In genomic region chr18:79458917-79459803, GRCh38 we compare ENCODE assay signal across 9 cellular contexts.
A peak's percentile ranks its signal among the peaks of the same experiment; 100 is the strongest.
DNase-seq lines count a peak whose midpoint lies in the region; ATAC-seq and TF ChIP-seq lines count a peak whose summit lies in the region.
"Had no signal": no experiment of that assay in that cellular context is flagged by ENCODE, and none has a peak within 500 bp of the region (broad histone marks: within the 10 kb centered on the region; RNA-seq: fewer than 3 reads in every experiment).

No MANE protein-coding gene starts in this region.

- peaks cover 14% of the 10 kb centered on the region for H3K4me1 Mint-ChIP-seq in GM23338

- H3K4me3 Mint-ChIP-seq in GM23338: no peak overlapping the region

- H3K36me3 Mint-ChIP-seq in GM23338 (ENCODE audit: low read depth): peaks cover 5% of the 10 kb centered on the region; the same call in 1 of the 3 replicates

- H3K27me3 ChIP-seq in GM23338 (ENCODE audit: insufficient read depth) (no peaks in the 10 kb centered on the region), SJSA1 (replicated peaks) (no peaks in the 10 kb centered on the region), hepatocyte (no peaks in the 10 kb centered on the region), gastrocnemius medialis (no peaks in the 10 kb centered on the region)

- H3K79me2 ChIP-seq in GM23338 (replicated peaks; ENCODE audit: insufficient read depth): no peaks in the 10 kb centered on the region
- H3K79me2 ChIP-seq in hepatocyte: no peaks in the 10 kb centered on the region

- no peak for TF ChIP-seq CTCF in GM23338 (conservative IDR thresholded peaks at IDR 0.05; ENCODE audit: low read depth in 2 of 2)
- TF ChIP-seq CTCF in hepatocyte (IDR thresholded peaks at IDR 0.05; ENCODE audit: poor library complexity): no peak
- no peak for TF ChIP-seq CTCF in gastrocnemius medialis (IDR thresholded peaks at IDR 0.05 in 4 of 5, conservative IDR thresholded peaks at IDR 0.05 in 1 of 5)

- in situ Hi-C loops in gastrocnemius medialis (cut with MboI; ENCODE audit: low sequenced_read_pairs in 4 of 4): no loop called here
- in situ Hi-C loops in KBM-7 (cut with MboI; ENCODE audit: low pct_unique_long_range_greater_than_20kb, low sequenced_read_pairs): no loop called here

- H4K20me1 ChIP-seq in GM23338 (replicated peaks; ENCODE audit: insufficient read depth) (no peaks in the 10 kb centered on the region), hepatocyte (ENCODE audit: insufficient read depth, poor library complexity, severe bottlenecking) (no peaks in the 10 kb centered on the region)

- no peak overlapping the region for H3K4me3 ChIP-seq in GM23338
- peak overlapping the region; percentile 13; the same call in 1 of the 2 replicates for H3K4me3 ChIP-seq in SJSA1
- H3K4me3 ChIP-seq in hepatocyte: no peak overlapping the region
- peak overlapping the region in 2 of 4 donors; percentile 11 for H3K4me3 ChIP-seq in gastrocnemius medialis

- no peak overlapping the region for H3K4me2 ChIP-seq in GM23338
- H3K4me2 ChIP-seq in hepatocyte: peak overlapping the region; percentile 64

- H3K36me3 ChIP-seq in GM23338 (ENCODE audit: insufficient read depth): no peaks in the 10 kb centered on the region; the same call in 1 of the 2 replicates
- H3K36me3 ChIP-seq in SJSA1: peaks cover 2% of the 10 kb centered on the region; the same call in 1 of the 2 replicates
- H3K36me3 ChIP-seq in hepatocyte (replicated peaks; ENCODE audit: insufficient read depth, low read depth): no peaks in the 10 kb centered on the region
- H3K36me3 ChIP-seq in gastrocnemius medialis: peaks cover 0 to 26% of the 10 kb centered on the region in 2 donors

- no peaks in the 10 kb centered on the region for H3K9me3 Mint-ChIP-seq in GM23338

- intact Hi-C loops in gastrocnemius medialis (cut with DNase I; ENCODE audit: low total_unique reads): no loop called here

- H3K27ac ChIP-seq in GM23338 (ENCODE audit: low read depth) (no peak overlapping the region), SJSA1 (peak overlapping the region; percentile 84), hepatocyte (peak overlapping the region; percentile 87), gastrocnemius medialis (peak overlapping the region; percentile 45 to 79 (median 78))

- H3K9me3 ChIP-seq in SJSA1 (replicated peaks) (no peaks in the 10 kb centered on the region), hepatocyte (ENCODE audit: low read depth) (no peaks in the 10 kb centered on the region), gastrocnemius medialis (no peaks in the 10 kb centered on the region)

- DNase-seq in GM23338 (ENCODE audit: low spot score) (no peak), SJSA1 (ENCODE audit: low read depth in 1 of 2, low spot score in 2 of 2) (no peak), hepatocyte (ENCODE audit: low spot score) (no peak), gastrocnemius medialis (no peak), NCI-H2227 treated with DMSO at 0.1 percent for 48 hours (lab: John Stamatoyannopoulos, UW) (no peak), COR-L47 (lab: John Stamatoyannopoulos, UW) (no peak), KBM-7 (no peak), AML-193 (lab: John Stamatoyannopoulos, UW) (no peak)
- DNase-seq: T-helper 1 cell had no signal

- H3K4me1 ChIP-seq in GM23338 (ENCODE audit: insufficient read depth): peaks cover 7% of the 10 kb centered on the region
- H3K4me1 ChIP-seq in SJSA1 (replicated peaks): peaks cover 35% of the 10 kb centered on the region
- H3K4me1 ChIP-seq in hepatocyte (ENCODE audit: insufficient read depth): peaks cover 23% of the 10 kb centered on the region
- peaks cover 11 to 19% of the 10 kb centered on the region in 2 donors for H3K4me1 ChIP-seq in gastrocnemius medialis

- peak in 1 of 2 donors; percentile 32 for TF ChIP-seq POLR2A in gastrocnemius medialis (IDR thresholded peaks at IDR 0.05)

- H3F3A ChIP-seq in GM23338 (replicated peaks; ENCODE audit: low read depth): no peaks in the 10 kb centered on the region

- 0 out of 2 replicates have a peak overlapping the region, but pooled peaks have one; percentile 24 for H3K27ac Mint-ChIP-seq in GM23338

- peaks cover 9% of the 10 kb centered on the region for H3K27me3 Mint-ChIP-seq in GM23338 (ENCODE audit: insufficient read depth, low read depth, poor library complexity)

- ATAC-seq in GM23338 (no peak), gastrocnemius medialis (peak; percentile 42 to 53)

- H3K9me2 ChIP-seq in GM23338 (ENCODE audit: insufficient read depth) (no peaks in the 10 kb centered on the region), hepatocyte (replicated peaks; ENCODE audit: insufficient read depth) (no peaks in the 10 kb centered on the region)

- 88% methylated on average over 40 of the region's 40 CpGs for WGBS in hepatocyte (ENCODE audit: low lambda C conversion rate, missing lambda C conversion rate)

- H2AFZ ChIP-seq in GM23338 (no peak overlapping the region), hepatocyte (no peak overlapping the region)

TF ChIP-seq in GM23338, 12 proteins besides CTCF, POLR2A, EP300 and RAD21 (continues in another document):
- no peak for TF ChIP-seq STAT1 (IDR thresholded peaks at IDR 0.05; ENCODE audit: unreplicated experiment)
- no peak for TF ChIP-seq ETS1 (IDR thresholded peaks at IDR 0.05)
- no peak for TF ChIP-seq CREB1 (CRISPR knock-in tag; IDR thresholded peaks at IDR 0.05; ENCODE audit: low read depth)
- TF ChIP-seq EZH2 (IDR thresholded peaks at IDR 0.05; ENCODE audit: low read depth, unreplicated experiment): no peak
- TF ChIP-seq JUNB (IDR thresholded peaks at IDR 0.05; ENCODE audit: unreplicated experiment): no peak
- no peak for TF ChIP-seq REST (IDR thresholded peaks at IDR 0.05; ENCODE audit: unreplicated experiment)
- no peak for TF ChIP-seq EZH2phosphoT487 (IDR thresholded peaks at IDR 0.05; ENCODE audit: unreplicated experiment)
- TF ChIP-seq POLR2AphosphoS5 (IDR thresholded peaks at IDR 0.05; ENCODE audit: low read depth): no peak
- no peak for TF ChIP-seq ZNF114 (CRISPR knock-in tag; IDR thresholded peaks at IDR 0.05)
- no peak for TF ChIP-seq NANOG (IDR thresholded peaks at IDR 0.05; ENCODE audit: borderline replicate concordance)
- no peak for TF ChIP-seq ZNF331 (CRISPR knock-in tag; IDR thresholded peaks at IDR 0.05; ENCODE audit: low read depth)
